Comparison of ENCODE assay signal across 9 cellular contexts in genomic region chr12:27331927-27332324, GRCh38. TPM values are rescaled to one million over a fixed set of nuclear protein-coding genes. Genes with fewer than 3 reads are reported as not detected.
DNase-seq lines count a peak whose midpoint lies in the region; ATAC-seq and TF ChIP-seq lines count a peak whose summit lies in the region.
"Had no signal": no experiment of that assay in that cellular context is flagged by ENCODE, and none has a peak within 500 bp of the region (broad histone marks: within the 10 kb centered on the region; RNA-seq: fewer than 3 reads in every experiment).

No MANE protein-coding gene starts in this region.

- H3K27ac Mint-ChIP-seq in activated CD8-positive, alpha-beta memory T cell treated with anti-CD3 and anti-CD28 coated beads, Interleukin-2, amount 10 ng/mL, durations not matched to agents 7 days and 5 days: peak overlapping the region; percentile 80
- peak overlapping the region; percentile 84 for H3K27ac Mint-ChIP-seq in activated CD4-positive, alpha-beta memory T cell treated with anti-CD3 and anti-CD28 coated beads for 36 hours

- peaks cover 5 to 6% of the 10 kb centered on the region in 2 donors for H3K36me3 ChIP-seq in stomach smooth muscle (ENCODE audit: control insufficient read depth in 2 of 2, insufficient read depth in 2 of 2, low read length in 2 of 2)
- H3K36me3 ChIP-seq: BLaER1 had no signal

- H3K4me1 ChIP-seq in stomach smooth muscle (ENCODE audit: control insufficient read depth, insufficient read depth, low read length): peaks cover 26% of the 10 kb centered on the region

- peaks cover 1% of the 10 kb centered on the region for H3K36me3 Mint-ChIP-seq in activated CD8-positive, alpha-beta memory T cell treated with anti-CD3 and anti-CD28 coated beads, Interleukin-2, amount 10 ng/mL, durations not matched to agents 7 days and 5 days
- peaks cover 4% of the 10 kb centered on the region for H3K36me3 Mint-ChIP-seq in activated CD4-positive, alpha-beta memory T cell treated with anti-CD3 and anti-CD28 coated beads for 36 hours

- H3K27me3 Mint-ChIP-seq in activated CD8-positive, alpha-beta memory T cell treated with anti-CD3 and anti-CD28 coated beads, Interleukin-2, amount 10 ng/mL, durations not matched to agents 7 days and 5 days: peaks cover 7% of the 10 kb centered on the region
- peaks cover 29% of the 10 kb centered on the region for H3K27me3 Mint-ChIP-seq in activated CD4-positive, alpha-beta memory T cell treated with anti-CD3 and anti-CD28 coated beads for 36 hours

- intact Hi-C loops in activated CD4-positive, alpha-beta memory T cell treated with anti-CD3 and anti-CD28 coated beads for 36 hours (cut with micrococcal nuclease): loop anchor here (1.0 to 10.0 kb wide), 13 partner anchors 52 to 920 kb away; partner anchors contain the start of genes FGFR1OP2, MRPS35, PPFIBP1 and STK38L

- POLR2A ChIA-PET in activated CD4-positive, alpha-beta memory T cell treated with anti-CD3 and anti-CD28 coated beads for 36 hours (lab: Charles Lee): interaction anchor here (0.9 to 1.8 kb wide), 3 partner anchors 26 to 318 kb away, joined by 3 to 4 read pairs (median 3); partner anchors contain the start of gene TM7SF3

- H3K9ac ChIP-seq in stomach smooth muscle (ENCODE audit: low read length in 2 of 2): peak overlapping the region in 1 of 2 donors; percentile 59

- DNase-seq in activated CD8-positive, alpha-beta memory T cell treated with anti-CD3 and anti-CD28 coated beads, Interleukin-2, amount 10 ng/mL, durations not matched to agents 7 days and 5 days: no peak
- DNase-seq in activated CD8-positive, alpha-beta memory T cell treated with anti-CD3 and anti-CD28 coated beads, Interleukin-2, amount 50 U/mL, for 4 hours: no peak
- DNase-seq in activated CD4-positive, alpha-beta memory T cell treated with anti-CD3 and anti-CD28 coated beads for 36 hours: no peak
- DNase-seq in foreskin fibroblast (peak in 1 of 2 donors; percentile 50), cerebellar nuclear complex (lab: John Stamatoyannopoulos, UW) (no peak), globus pallidus (ENCODE audit: low spot score) (no peak)

- no peaks in the 10 kb centered on the region for H3K9me3 Mint-ChIP-seq in activated CD8-positive, alpha-beta memory T cell treated with anti-CD3 and anti-CD28 coated beads, Interleukin-2, amount 10 ng/mL, durations not matched to agents 7 days and 5 days (ENCODE audit: low read depth)
- no peaks in the 10 kb centered on the region for H3K9me3 Mint-ChIP-seq in activated CD4-positive, alpha-beta memory T cell treated with anti-CD3 and anti-CD28 coated beads for 36 hours

- CTCF ChIA-PET in activated CD8-positive, alpha-beta memory T cell treated with anti-CD3 and anti-CD28 coated beads, Interleukin-2, amount 10 ng/mL, durations not matched to agents 7 days and 5 days (lab: Charles Lee): interaction anchor here (0.9 to 6.2 kb wide), 4 partner anchors 16 to 87 kb away, joined by 3 to 41 read pairs (median 4); no protein-coding TSS in a partner anchor
- CTCF ChIA-PET in activated CD4-positive, alpha-beta memory T cell treated with anti-CD3 and anti-CD28 coated beads for 36 hours (lab: Charles Lee): interaction anchor here (1.2 to 2.0 kb wide), 3 partner anchors 26 to 317 kb away, joined by 6 to 10 read pairs (median 7); no protein-coding TSS in a partner anchor

- H3K4me1 Mint-ChIP-seq in activated CD8-positive, alpha-beta memory T cell treated with anti-CD3 and anti-CD28 coated beads, Interleukin-2, amount 10 ng/mL, durations not matched to agents 7 days and 5 days: peaks cover 46% of the 10 kb centered on the region
- H3K4me1 Mint-ChIP-seq in activated CD4-positive, alpha-beta memory T cell treated with anti-CD3 and anti-CD28 coated beads for 36 hours (ENCODE audit: low read depth): peaks cover 49% of the 10 kb centered on the region

- no peaks in the 10 kb centered on the region for H3K9me3 ChIP-seq in stomach smooth muscle (ENCODE audit: control insufficient read depth in 2 of 2, low read length in 2 of 2)
- H3K9me3 ChIP-seq: BLaER1 had no signal

- peak overlapping the region; percentile 83 for H3K4me3 Mint-ChIP-seq in activated CD8-positive, alpha-beta memory T cell treated with anti-CD3 and anti-CD28 coated beads, Interleukin-2, amount 10 ng/mL, durations not matched to agents 7 days and 5 days
- H3K4me3 Mint-ChIP-seq in activated CD4-positive, alpha-beta memory T cell treated with anti-CD3 and anti-CD28 coated beads for 36 hours: peak overlapping the region; percentile 77

- H3K4me3 ChIP-seq in foreskin fibroblast (ENCODE audit: low read depth in 1 of 2, low read length in 2 of 2) (peak overlapping the region; percentile 70), stomach smooth muscle (ENCODE audit: low read length in 2 of 2) (peak overlapping the region; percentile 77 to 82)

- TF ChIP-seq CTCF in foreskin fibroblast (IDR thresholded peaks at IDR 0.05; ENCODE audit: low read depth, low read length): no peak

- peak overlapping the region; percentile 12 for H3K27ac ChIP-seq in stomach smooth muscle (ENCODE audit: low read length)
- H3K27ac ChIP-seq: BLaER1 had no signal

- no peaks in the 10 kb centered on the region for H3K27me3 ChIP-seq in stomach smooth muscle (ENCODE audit: control insufficient read depth in 1 of 2, insufficient read depth in 2 of 2, low read length in 2 of 2)

- ATAC-seq in activated CD8-positive, alpha-beta memory T cell treated with anti-CD3 and anti-CD28 coated beads, Interleukin-2, amount 10 ng/mL, durations not matched to agents 7 days and 5 days: no peak
- no peak for ATAC-seq in GM18498 (IDR thresholded peaks at IDR 0.05; ENCODE audit: unreplicated experiment)

RNA-seq across cellular contexts. Expression of gene BMAL2, which starts 0.7 kb away (rescaled TPM):
- total RNA-seq in activated CD8-positive, alpha-beta memory T cell treated with anti-CD3 and anti-CD28 coated beads, Interleukin-2, amount 10 ng/mL, durations not matched to agents 7 days and 5 days: 10 to 100 TPM; 23.1 to 38.4 TPM
- 10 to 100 TPM; 14.9 to 15.2 TPM for total RNA-seq in activated CD4-positive, alpha-beta memory T cell treated with anti-CD3 and anti-CD28 coated beads for 36 hours
